ENCODE assay signal across 6 cellular contexts in the genomic region with DNA sequence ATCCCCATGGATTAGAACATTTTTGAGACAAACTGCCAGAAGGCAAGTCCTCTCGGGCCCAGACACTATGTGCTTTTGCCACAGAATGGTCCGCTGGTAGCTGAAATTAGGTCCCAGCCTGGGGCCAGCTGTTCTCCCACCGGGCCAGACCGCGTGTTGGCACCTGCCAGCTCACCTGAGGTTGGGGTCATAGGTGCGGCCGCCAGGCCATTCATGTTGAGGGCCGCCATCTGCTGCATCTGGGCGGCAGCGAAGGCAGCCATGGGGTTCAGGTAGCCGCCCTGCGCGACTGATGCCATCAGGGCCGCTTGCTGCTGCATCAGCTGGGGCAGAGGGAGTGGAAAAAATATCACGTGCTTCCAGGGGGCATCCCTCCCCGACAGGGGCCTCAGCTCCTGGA.
"Had no signal": no experiment of that assay in that cellular context is flagged by ENCODE, and none has a peak within 500 bp of the region (broad histone marks: within the 10 kb centered on the region; RNA-seq: fewer than 3 reads in every experiment).

No MANE protein-coding gene starts in this region.

- H3K9me3 Mint-ChIP-seq: GM23338, HFFc6 had no signal

- H3K27ac Mint-ChIP-seq: GM23338, HFFc6, IgD-negative memory B cell had no signal

- H3K9me3 ChIP-seq: HAP-1 had no signal

- H3K4me2 ChIP-seq: GM23338 had no signal

- DNase-seq: HFFc6, KBM-7 had no signal

- H3K36me3 ChIP-seq: HAP-1 had no signal

- H3K4me3 Mint-ChIP-seq: GM23338, HFFc6, IgD-negative memory B cell had no signal

- H3K4me1 ChIP-seq: HAP-1 had no signal

- H3K27ac ChIP-seq: HL-60 had no signal

- H3K4me3 ChIP-seq: GM23338, HAP-1 had no signal

- H2AFZ ChIP-seq: GM23338 had no signal
